Comparison of ENCODE assay signal across 8 cellular contexts in the genomic region with DNA sequence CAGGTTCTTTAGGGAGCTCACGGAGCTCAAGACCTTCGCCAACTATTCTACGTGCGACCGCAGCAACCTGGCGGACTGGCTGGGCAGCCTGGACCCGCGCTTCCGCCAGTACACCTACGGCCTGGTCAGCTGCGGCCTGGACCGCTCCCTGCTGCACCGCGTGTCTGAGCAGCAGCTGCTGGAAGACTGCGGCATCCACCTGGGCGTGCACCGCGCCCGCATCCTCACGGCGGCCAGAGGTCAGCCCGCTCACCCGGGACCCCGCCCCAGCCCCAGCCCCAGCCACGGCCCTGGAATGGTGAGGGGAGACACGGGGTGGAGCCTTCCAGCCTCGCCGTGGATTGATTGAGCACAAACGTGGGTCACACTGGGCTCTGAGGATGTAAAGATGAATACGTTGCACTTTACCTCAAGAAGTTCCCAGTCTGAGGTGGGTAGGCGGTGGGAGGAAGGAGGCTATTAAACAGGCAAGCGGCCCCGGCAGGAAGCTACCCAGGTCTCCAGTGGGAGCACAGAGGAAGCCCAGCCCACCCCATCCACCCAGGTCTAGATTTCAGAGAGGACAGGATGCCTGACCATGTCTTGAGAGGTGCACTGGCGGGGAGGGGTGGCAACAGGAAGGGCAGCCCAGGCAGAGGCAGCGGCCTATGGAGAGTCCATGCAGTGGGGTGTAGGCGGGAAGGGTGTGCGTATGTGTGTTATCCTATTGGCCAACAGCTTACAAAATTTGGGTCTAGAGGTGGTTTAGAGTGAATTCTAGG. TPM values are rescaled to one million over a fixed set of nuclear protein-coding genes. Genes with fewer than 3 reads are reported as not detected.
DNase-seq lines count a peak whose midpoint lies in the region; ATAC-seq and TF ChIP-seq lines count a peak whose summit lies in the region.

No MANE protein-coding gene starts in this region.

- peaks cover 21% of the 10 kb centered on the region for H3K36me3 Mint-ChIP-seq in neural progenitor cell

- ATAC-seq in HG03442 (IDR thresholded peaks at IDR 0.05; ENCODE audit: unreplicated experiment) (peak; percentile 7), HG02840 (IDR thresholded peaks at IDR 0.05; ENCODE audit: low FRiP score, unreplicated experiment) (no peak)

- in situ Hi-C loops in GM13977 (cut with MboI; ENCODE audit: low pct_unique_long_range_greater_than_20kb, low sequenced_read_pairs, unreplicated experiment): loop anchor here (25.0 kb wide), 1 partner anchor 152 kb away; no protein-coding TSS in a partner anchor

- no peaks in the 10 kb centered on the region; the same call in 1 of the 2 replicates for H3K4me1 ChIP-seq in ES-I3 (ENCODE audit: insufficient read depth, low read length)
- peaks cover 19% of the 10 kb centered on the region for H3K4me1 ChIP-seq in effector memory CD4-positive, alpha-beta T cell (ENCODE audit: control insufficient read depth, insufficient read depth, low read length, poor library complexity, severe bottlenecking)
- no peaks in the 10 kb centered on the region for H3K4me1 ChIP-seq in neural progenitor cell

- H3K36me3 ChIP-seq in ES-I3 (ENCODE audit: insufficient read depth, low read length) (no peaks in the 10 kb centered on the region), neural progenitor cell (no peaks in the 10 kb centered on the region)
- H3K36me3 ChIP-seq in effector memory CD4-positive, alpha-beta T cell (ENCODE audit: control insufficient read depth, insufficient read depth, low read length): peaks cover 15% of the 10 kb centered on the region

- H3F3A ChIP-seq in neural progenitor cell (ENCODE audit: low read depth): peaks cover 12% of the 10 kb centered on the region

- peaks cover 54% of the 10 kb centered on the region for H4K20me1 ChIP-seq in neural progenitor cell (ENCODE audit: low read depth)

- H3K79me2 ChIP-seq in neural progenitor cell (ENCODE audit: low read depth): no peaks in the 10 kb centered on the region

- H3K4me1 Mint-ChIP-seq in neural progenitor cell: no peaks in the 10 kb centered on the region

- peaks cover 6% of the 10 kb centered on the region for H3K27me3 Mint-ChIP-seq in neural progenitor cell (ENCODE audit: insufficient read depth, low read depth)

- H3K27ac ChIP-seq in effector memory CD4-positive, alpha-beta T cell (ENCODE audit: insufficient read depth, low read length, poor library complexity, severe bottlenecking): peak overlapping the region; percentile 20
- H3K27ac ChIP-seq in neural progenitor cell: no peak overlapping the region

- TF ChIP-seq CTCF in neural progenitor cell (IDR thresholded peaks at IDR 0.05) (no peak), GM13977 (IDR thresholded peaks at IDR 0.05; ENCODE audit: extremely low read depth, insufficient read depth, missing control alignments) (no peak)

- H3K9me3 ChIP-seq in ES-I3 (ENCODE audit: control insufficient read depth, insufficient read depth, low read length): no peaks in the 10 kb centered on the region
- H3K9me3 ChIP-seq in effector memory CD4-positive, alpha-beta T cell (ENCODE audit: control insufficient read depth, low read length): no peaks in the 10 kb centered on the region
- H3K9me3 ChIP-seq in neural progenitor cell (ENCODE audit: low read depth): no peaks in the 10 kb centered on the region

- H3K27ac Mint-ChIP-seq in neural progenitor cell: no peak overlapping the region

- H3K27me3 ChIP-seq in effector memory CD4-positive, alpha-beta T cell (replicated peaks; ENCODE audit: control insufficient read depth, insufficient read depth, low read length, poor library complexity, severe bottlenecking): no peaks in the 10 kb centered on the region
- peaks cover 72% of the 10 kb centered on the region for H3K27me3 ChIP-seq in neural progenitor cell

- H3K9me3 Mint-ChIP-seq in neural progenitor cell: no peaks in the 10 kb centered on the region

- no peak overlapping the region for H2AFZ ChIP-seq in neural progenitor cell (replicated peaks)

- DNase-seq in effector memory CD4-positive, alpha-beta T cell: no peak
- peak; percentile 31 for DNase-seq in neural progenitor cell (ENCODE audit: low spot score)
- DNase-seq in retina: no peak
- DNase-seq in GM13977 (ENCODE audit: low spot score): no peak
- no peak for DNase-seq in H4 (ENCODE audit: low spot score)

- peak overlapping the region; percentile 87 for H3K4me3 ChIP-seq in effector memory CD4-positive, alpha-beta T cell (ENCODE audit: insufficient read depth, low read depth, low read length, poor library complexity, severe bottlenecking)
- H3K4me3 ChIP-seq in neural progenitor cell: peak overlapping the region; percentile 39

- peak overlapping the region; percentile 85 for H3K4me2 ChIP-seq in neural progenitor cell

- H3K9ac ChIP-seq in ES-I3 (ENCODE audit: low read depth, low read length): peak overlapping the region; percentile 48
- H3K9ac ChIP-seq in neural progenitor cell: no peak overlapping the region

- no peak overlapping the region for H3K4me3 Mint-ChIP-seq in neural progenitor cell

RNA-seq across cellular contexts. Expression of a gene that starts 13.7 kb away (rescaled TPM):
- total RNA-seq in neural progenitor cell (ENCODE audit: low replicate concordance): 3.1 and 5.5 TPM in 2 replicates
- 8.7 and 11.2 TPM in 2 replicates for total RNA-seq in H4 (2014; rRNA removed; shearing (Covaris generic))

RNA-seq across cellular contexts. Expression of a gene that starts 15.1 kb away (rescaled TPM):
- total RNA-seq in neural progenitor cell (ENCODE audit: low replicate concordance): 0.25 and 1.2 TPM in 2 replicates
- total RNA-seq in H4 (2014; rRNA removed; shearing (Covaris generic)): not detected in 2 replicates

RNA-seq across cellular contexts. Expression of a gene that starts 20.2 kb away (rescaled TPM):
- total RNA-seq in neural progenitor cell (ENCODE audit: low replicate concordance): not detected in 2 replicates
- not detected in 2 replicates for total RNA-seq in H4 (2014; rRNA removed; shearing (Covaris generic))

RNA-seq across cellular contexts. Expression of a gene that starts 20.8 kb away (rescaled TPM):
- 2.4 TPM in 2 replicates for total RNA-seq in neural progenitor cell (ENCODE audit: low replicate concordance)
- total RNA-seq in H4 (2014; rRNA removed; shearing (Covaris generic)): 4.7 and 4.9 TPM in 2 replicates

RNA-seq across cellular contexts. Expression of a gene that starts 27.9 kb away (rescaled TPM):
- 44.6 and 65.0 TPM in 2 replicates for total RNA-seq in neural progenitor cell (ENCODE audit: low replicate concordance)
- total RNA-seq in H4 (2014; rRNA removed; shearing (Covaris generic)): 108 and 110 TPM in 2 replicates
